Comparison of ENCODE assay signal across 16 cellular contexts in genomic region chr4:124933521-124933920, GRCh38.
A peak's percentile ranks its signal among the peaks of the same experiment; 100 is the strongest.
DNase-seq lines count a peak whose midpoint lies in the region; ATAC-seq, FAIRE-seq and TF ChIP-seq lines count a peak whose summit lies in the region.
"Had no signal": no experiment of that assay in that cellular context is flagged by ENCODE, and none has a peak within 500 bp of the region (broad histone marks: within the 10 kb centered on the region; RNA-seq: fewer than 3 reads in every experiment).

No MANE protein-coding gene starts in this region.

- no peak for FAIRE-seq in GM19239 (lab: Jason Lieb, UNC)
- FAIRE-seq: A549, H54 had no signal

- H3K79me2 ChIP-seq in neural cell (replicated peaks; ENCODE audit: insufficient read depth, low read length): no peaks in the 10 kb centered on the region

- H3K27me3 ChIP-seq in neural cell (ENCODE audit: insufficient read depth, low read depth, low read length): no peaks in the 10 kb centered on the region

- ATAC-seq in HG03039 (IDR thresholded peaks at IDR 0.05; ENCODE audit: unreplicated experiment): no peak
- ATAC-seq: A549, GM23338 had no signal

- H3K9ac ChIP-seq in neural cell (ENCODE audit: low read length): no peak overlapping the region

- DNase-seq in SK-N-DZ (ENCODE audit: low spot score): peak; percentile 36
- DNase-seq in dedifferentiated amniotic fluid mesenchymal stem cell (ENCODE audit: extremely low spot score): peak; percentile 39
- DNase-seq in activated CD4-positive, CD25-positive, alpha-beta regulatory T cell treated with anti-CD3 and anti-CD28 coated beads, Interleukin-2, amount 50 U/mL, for 72 hours: no peak
- DNase-seq in GM19239 (ENCODE audit: insufficient read length, low spot score): no peak
- DNase-seq: AML-193; CD4-positive, alpha-beta T cell; DMS79 treated with DMSO at 0.1 percent for 48 hours; GF-D8; HCEC 1CT had no signal

- H3K27ac ChIP-seq in neural cell (ENCODE audit: low read length): no peak overlapping the region
- H3K27ac ChIP-seq: A549, C4-2B, HL-60 had no signal

- H3K4me2 ChIP-seq in neural cell (ENCODE audit: low read length): no peak overlapping the region
- H3K4me2 ChIP-seq: A549, GM23338 had no signal

- no peaks in the 10 kb centered on the region for H3K9me2 ChIP-seq in neural cell (ENCODE audit: insufficient read depth, low read length)

- H3K4me3 ChIP-seq in neural cell (ENCODE audit: low read length): no peak overlapping the region
- H3K4me3 ChIP-seq: A549, GM23338 had no signal

- H3K36me3 ChIP-seq in neural cell (ENCODE audit: insufficient read depth, low read length): no peaks in the 10 kb centered on the region

- no peak for TF ChIP-seq RAD21 in neural cell (conservative IDR thresholded peaks at IDR 0.05)

- H2AFZ ChIP-seq in neural cell (ENCODE audit: low read depth, low read length): no peak overlapping the region

- H4K20me1 ChIP-seq in neural cell (ENCODE audit: insufficient read depth): no peaks in the 10 kb centered on the region

- H3K9me3 ChIP-seq in neural cell (ENCODE audit: low read length): no peaks in the 10 kb centered on the region
- H3K9me3 ChIP-seq: A549 had no signal

- H3F3A ChIP-seq in neural cell (ENCODE audit: insufficient read depth, low read length, poor library complexity, severe bottlenecking): no peaks in the 10 kb centered on the region

- TF ChIP-seq CTCF in neural cell (IDR thresholded peaks at IDR 0.05; ENCODE audit: poor library complexity, severe bottlenecking): no peak

- TF ChIP-seq EP300 in neural cell (conservative IDR thresholded peaks at IDR 0.05; ENCODE audit: poor library complexity, severe bottlenecking): peak; percentile 92

TF ChIP-seq in neural cell, 6 proteins besides CTCF, POLR2A, EP300 and RAD21:
- TF ChIP-seq POLR2AphosphoS5 (IDR thresholded peaks at IDR 0.05): peak; percentile 75
- no peak for TF ChIP-seq SMC3 (conservative IDR thresholded peaks at IDR 0.05; ENCODE audit: poor library complexity)
- TF ChIP-seq TAF1 (IDR thresholded peaks at IDR 0.05; ENCODE audit: low read depth): no peak
- TF ChIP-seq MXI1 (conservative IDR thresholded peaks at IDR 0.05; ENCODE audit: poor library complexity, severe bottlenecking): no peak

Comparison
In these comparisons a context has a peak if more than half of its experiments do, and no peak if none do; other contexts are left out.
1. DNase-seq: peak in SK-N-DZ (single experiment) and dedifferentiated amniotic fluid mesenchymal stem cell (single experiment); none in activated CD4-positive, CD25-positive, alpha-beta regulatory T cell treated with anti-CD3 and anti-CD28 coated beads, Interleukin-2, amount 50 U/mL, for 72 hours (single experiment) and GM19239 (single experiment).